In genomic region chr1:62131093-62131725, GRCh38 we compare ENCODE assay signal across 8 cellular contexts.
DNase-seq lines count a peak whose midpoint lies in the region; ATAC-seq and TF ChIP-seq lines count a peak whose summit lies in the region.

No MANE protein-coding gene starts in this region.

- H3K36me3 Mint-ChIP-seq in activated CD4-positive, alpha-beta memory T cell treated with anti-CD3 and anti-CD28 coated beads for 36 hours, result peaks cover 6% of the 10 kb centered on the region
- peaks cover 17% of the 10 kb centered on the region for H3K36me3 Mint-ChIP-seq in progenitor cell of endocrine pancreas (ENCODE audit: insufficient read depth)

- H3K4me1 Mint-ChIP-seq in activated CD4-positive, alpha-beta memory T cell treated with anti-CD3 and anti-CD28 coated beads for 36 hours (ENCODE audit: low read depth), result no peaks in the 10 kb centered on the region
- no peaks in the 10 kb centered on the region for H3K4me1 Mint-ChIP-seq in progenitor cell of endocrine pancreas (ENCODE audit: low read depth)

- H3K27me3 Mint-ChIP-seq in activated CD4-positive, alpha-beta memory T cell treated with anti-CD3 and anti-CD28 coated beads for 36 hours, result no peaks in the 10 kb centered on the region
- no peaks in the 10 kb centered on the region for H3K27me3 Mint-ChIP-seq in progenitor cell of endocrine pancreas

- POLR2A ChIA-PET in activated CD4-positive, alpha-beta memory T cell treated with anti-CD3 and anti-CD28 coated beads for 36 hours (lab: Charles Lee), result interaction anchor here (0.6 kb wide), 1 partner anchor 60 kb away, joined by 4 read pairs; no protein-coding TSS in a partner anchor

- H3K4me3 Mint-ChIP-seq in activated CD4-positive, alpha-beta memory T cell treated with anti-CD3 and anti-CD28 coated beads for 36 hours, result no peak overlapping the region
- no peak overlapping the region for H3K4me3 Mint-ChIP-seq in progenitor cell of endocrine pancreas (ENCODE audit: low read depth)

- CTCF ChIA-PET in activated CD4-positive, alpha-beta memory T cell treated with anti-CD3 and anti-CD28 coated beads for 36 hours (lab: Charles Lee), result interaction anchor here (0.6 to 3.9 kb wide), 21 partner anchors 9 to 1681 kb away, joined by 3 to 32 read pairs (median 4); no protein-coding TSS in a partner anchor

- no peaks in the 10 kb centered on the region for H3K9me3 Mint-ChIP-seq in activated CD4-positive, alpha-beta memory T cell treated with anti-CD3 and anti-CD28 coated beads for 36 hours
- no peaks in the 10 kb centered on the region for H3K9me3 Mint-ChIP-seq in progenitor cell of endocrine pancreas (ENCODE audit: low read depth)

- intact Hi-C loops in activated CD4-positive, alpha-beta memory T cell treated with anti-CD3 and anti-CD28 coated beads for 36 hours (cut with micrococcal nuclease), result loop anchor here (1.0 kb wide), 1 partner anchor 49 kb away; no protein-coding TSS in a partner anchor

- peak; percentile 93 for ATAC-seq in GM19035 (IDR thresholded peaks at IDR 0.05; ENCODE audit: unreplicated experiment)
- ATAC-seq in HG03108 (IDR thresholded peaks at IDR 0.05; ENCODE audit: unreplicated experiment), result peak; percentile 87

- no peak overlapping the region for H3K27ac Mint-ChIP-seq in activated CD4-positive, alpha-beta memory T cell treated with anti-CD3 and anti-CD28 coated beads for 36 hours
- peak overlapping the region; percentile 45 for H3K27ac Mint-ChIP-seq in progenitor cell of endocrine pancreas

- peak; percentile 60 for DNase-seq in COLO829 (ENCODE audit: low spot score)
- DNase-seq in NCI-H446 (lab: John Stamatoyannopoulos, UW), result peak; percentile 8 to 76
- DNase-seq in activated CD4-positive, alpha-beta memory T cell treated with anti-CD3 and anti-CD28 coated beads for 36 hours, result peak; percentile 45
- DNase-seq in globus pallidus (ENCODE audit: low spot score), result peak; percentile 51
- DNase-seq in progenitor cell of endocrine pancreas (ENCODE audit: low spot score, unreplicated experiment), result peak; percentile 25
- DNase-seq in activated gamma-delta T cell (lab: John Stamatoyannopoulos, UW), result no peak

- TF ChIP-seq CTCF in progenitor cell of endocrine pancreas (IDR thresholded peaks at IDR 0.05; ENCODE audit: unreplicated experiment), result peak; percentile 76
